Comparison of ENCODE assay signal across 8 cellular contexts in genomic region chr13:79393564-79394249, GRCh38. TPM values are rescaled to one million over a fixed set of nuclear protein-coding genes. Genes with fewer than 3 reads are reported as not detected.
DNase-seq lines count a peak whose midpoint lies in the region; ATAC-seq and TF ChIP-seq lines count a peak whose summit lies in the region.

No MANE protein-coding gene starts in this region.

- DNase-seq in activated CD4-positive, alpha-beta T cell treated with anti-CD3 and anti-CD28 coated beads for 36 hours = peak; percentile 33
- no peak for DNase-seq in activated CD4-positive, alpha-beta T cell treated with anti-CD3 and anti-CD28 coated beads for 1 hour
- peak; percentile 86 for DNase-seq in NCI-H1436 (lab: John Stamatoyannopoulos, UW)
- DNase-seq in activated CD4-positive, alpha-beta memory T cell treated with anti-CD3 and anti-CD28 coated beads, Interleukin-2, amount 10 ng/mL, durations not matched to agents 7 days and 5 days = peak; percentile 45
- DNase-seq in left lobe of liver (ENCODE audit: low spot score) = no peak
- no peak for DNase-seq in uterus
- DNase-seq in neuronal stem cell (ENCODE audit: low spot score) = no peak

- no peaks in the 10 kb centered on the region for H3K27me3 ChIP-seq in uterus
- no peaks in the 10 kb centered on the region for H3K27me3 ChIP-seq in neuronal stem cell (ENCODE audit: control insufficient read depth in 3 of 3, insufficient read depth in 3 of 3, low read depth in 1 of 3, low read length in 3 of 3)

- POLR2A ChIA-PET in activated CD4-positive, alpha-beta T cell treated with anti-CD3 and anti-CD28 coated beads for 36 hours (lab: Charles Lee) = interaction anchor here (0.5 to 1.6 kb wide), 8 partner anchors 8 to 371 kb away, joined by 3 to 10 read pairs (median 4); partner anchors contain the start of genes NDFIP2 and RBM26
- POLR2A ChIA-PET in activated CD4-positive, alpha-beta memory T cell treated with anti-CD3 and anti-CD28 coated beads, Interleukin-2, amount 10 ng/mL, durations not matched to agents 7 days and 5 days (lab: Charles Lee) = interaction anchor here (0.9 to 5.0 kb wide), 4 partner anchors 11 to 87 kb away, joined by 3 to 55 read pairs (median 4); partner anchors contain the start of genes NDFIP2 and RBM26

- TF ChIP-seq CTCF in uterus (IDR thresholded peaks at IDR 0.05) = no peak

- H3K9me3 ChIP-seq in uterus (no peaks in the 10 kb centered on the region), neuronal stem cell (replicated peaks in 1 of 2; ENCODE audit: control insufficient read depth in 2 of 2, insufficient read depth in 1 of 2, low read depth in 1 of 2, low read length in 2 of 2) (peaks cover 8 to 54% of the 10 kb centered on the region in 2 donors)

- no peak overlapping the region for H2BK120ac ChIP-seq in neuronal stem cell (ENCODE audit: low read depth, low read length)

- H3K4me3 ChIP-seq in uterus (no peak overlapping the region), neuronal stem cell (ENCODE audit: low read length in 2 of 2) (peak overlapping the region in 1 of 2 donors; percentile 1)

- CTCF ChIA-PET in activated CD4-positive, alpha-beta T cell treated with anti-CD3 and anti-CD28 coated beads for 36 hours (lab: Charles Lee) = interaction anchor here (0.6 to 3.0 kb wide), 13 partner anchors 9 to 285 kb away, joined by 3 to 15 read pairs (median 4); partner anchors contain the start of genes NDFIP2 and RBM26
- CTCF ChIA-PET in activated CD4-positive, alpha-beta memory T cell treated with anti-CD3 and anti-CD28 coated beads, Interleukin-2, amount 10 ng/mL, durations not matched to agents 7 days and 5 days (lab: Charles Lee) = interaction anchor here (1.2 to 2.8 kb wide), 5 partner anchors 9 to 88 kb away, joined by 3 to 29 read pairs (median 5); partner anchors contain the start of gene NDFIP2

- no peak overlapping the region for H3K14ac ChIP-seq in neuronal stem cell (ENCODE audit: low read length)

- no peaks in the 10 kb centered on the region for H3K27me3 Mint-ChIP-seq in activated CD4-positive, alpha-beta T cell treated with anti-CD3 and anti-CD28 coated beads for 36 hours
- no peaks in the 10 kb centered on the region for H3K27me3 Mint-ChIP-seq in activated CD4-positive, alpha-beta memory T cell treated with anti-CD3 and anti-CD28 coated beads, Interleukin-2, amount 10 ng/mL, durations not matched to agents 7 days and 5 days

- H3K9ac ChIP-seq in neuronal stem cell (ENCODE audit: low read depth, low read length, poor library complexity) = no peak overlapping the region

- peaks cover 70% of the 10 kb centered on the region for H3K4me1 Mint-ChIP-seq in activated CD4-positive, alpha-beta T cell treated with anti-CD3 and anti-CD28 coated beads for 36 hours
- H3K4me1 Mint-ChIP-seq in activated CD4-positive, alpha-beta memory T cell treated with anti-CD3 and anti-CD28 coated beads, Interleukin-2, amount 10 ng/mL, durations not matched to agents 7 days and 5 days = peaks cover 46% of the 10 kb centered on the region

- peaks cover 13% of the 10 kb centered on the region for H3K9me3 Mint-ChIP-seq in activated CD4-positive, alpha-beta T cell treated with anti-CD3 and anti-CD28 coated beads for 36 hours (ENCODE audit: low read depth)
- peaks cover 6% of the 10 kb centered on the region for H3K9me3 Mint-ChIP-seq in activated CD4-positive, alpha-beta memory T cell treated with anti-CD3 and anti-CD28 coated beads, Interleukin-2, amount 10 ng/mL, durations not matched to agents 7 days and 5 days

- intact Hi-C loops in activated CD4-positive, alpha-beta T cell treated with anti-CD3 and anti-CD28 coated beads for 36 hours (cut with DNase I, micrococcal nuclease) = loop anchor here (1.0 to 5.0 kb wide), 10 partner anchors 8 to 736 kb away; partner anchors contain the start of genes NDFIP2 (in 2 of the 2), OBI1 (in 1 of the 2) and RBM26 (in 1 of the 2)
- intact Hi-C loops in uterus (cut with DNase I; ENCODE audit: low total_unique reads) = no loop called here

- no peak overlapping the region for H2BK5ac ChIP-seq in neuronal stem cell (ENCODE audit: low read length)

- H3K79me1 ChIP-seq in neuronal stem cell (ENCODE audit: low read depth, low read length) = peaks cover 3% of the 10 kb centered on the region

- H2BK12ac ChIP-seq in neuronal stem cell (ENCODE audit: low read length) = no peak overlapping the region

- no peaks in the 10 kb centered on the region for H3K36me3 ChIP-seq in uterus
- H3K36me3 ChIP-seq in neuronal stem cell (replicated peaks in 1 of 2; ENCODE audit: control insufficient read depth in 2 of 2, insufficient read depth in 2 of 2, low read length in 2 of 2) = peaks cover 9 to 68% of the 10 kb centered on the region in 2 donors

- TF ChIP-seq POLR2A in uterus (IDR thresholded peaks at IDR 0.05) = no peak

- no peak overlapping the region for H4K8ac ChIP-seq in neuronal stem cell (ENCODE audit: low read depth, low read length)

- H3K23ac ChIP-seq in neuronal stem cell (ENCODE audit: low read depth, low read length, poor library complexity) = no peak overlapping the region

- H3K36me3 Mint-ChIP-seq in activated CD4-positive, alpha-beta T cell treated with anti-CD3 and anti-CD28 coated beads for 36 hours (ENCODE audit: low read depth) = peaks cover 34% of the 10 kb centered on the region
- H3K36me3 Mint-ChIP-seq in activated CD4-positive, alpha-beta memory T cell treated with anti-CD3 and anti-CD28 coated beads, Interleukin-2, amount 10 ng/mL, durations not matched to agents 7 days and 5 days (ENCODE audit: low read depth) = peaks cover 40% of the 10 kb centered on the region

- H3K18ac ChIP-seq in neuronal stem cell (ENCODE audit: low read length) = no peak overlapping the region

- peak overlapping the region; percentile 33 for H3K4me3 Mint-ChIP-seq in activated CD4-positive, alpha-beta T cell treated with anti-CD3 and anti-CD28 coated beads for 36 hours
- H3K4me3 Mint-ChIP-seq in activated CD4-positive, alpha-beta memory T cell treated with anti-CD3 and anti-CD28 coated beads, Interleukin-2, amount 10 ng/mL, durations not matched to agents 7 days and 5 days = peak overlapping the region; percentile 35

- H3K27ac ChIP-seq in uterus = no peak overlapping the region
- H3K27ac ChIP-seq in neuronal stem cell (replicated peaks; ENCODE audit: low read length) = no peak overlapping the region

- H2BK15ac ChIP-seq in neuronal stem cell (ENCODE audit: low read length) = no peak overlapping the region

- H3K4me2 ChIP-seq in neuronal stem cell (ENCODE audit: insufficient read depth, low read length, poor library complexity, severe bottlenecking) = no peak overlapping the region

- no peak overlapping the region for H2AK5ac ChIP-seq in neuronal stem cell (ENCODE audit: low read depth, low read length)

- H3K4me1 ChIP-seq in uterus (no peaks in the 10 kb centered on the region), neuronal stem cell (ENCODE audit: control insufficient read depth in 2 of 2, insufficient read depth in 1 of 2, low read depth in 1 of 2, low read length in 2 of 2) (peaks cover 4 to 10% of the 10 kb centered on the region in 2 donors)

- no peak overlapping the region for H4K91ac ChIP-seq in neuronal stem cell (ENCODE audit: low read depth, low read length, poor library complexity)

- no peak overlapping the region for H3K4ac ChIP-seq in neuronal stem cell (ENCODE audit: low read length)

- ATAC-seq in activated CD4-positive, alpha-beta T cell treated with anti-CD3 and anti-CD28 coated beads for 36 hours = peak; percentile 22
- ATAC-seq in HG02759 (IDR thresholded peaks at IDR 0.05; ENCODE audit: unreplicated experiment) (peak; percentile 73), left lobe of liver (peak; percentile 54)

- no peak overlapping the region for H2AFZ ChIP-seq in neuronal stem cell (ENCODE audit: low read length)

- WGBS in neuronal stem cell (ENCODE audit: extremely low coverage in 2 of 2, insufficient read length in 2 of 2, insufficient replicate concordance in 1 of 2), 2 donors = no CpG with 5 or more reads among the region's 14 CpGs

- H3K27ac Mint-ChIP-seq in activated CD4-positive, alpha-beta T cell treated with anti-CD3 and anti-CD28 coated beads for 36 hours = peak overlapping the region; percentile 39
- peak overlapping the region; percentile 50 for H3K27ac Mint-ChIP-seq in activated CD4-positive, alpha-beta memory T cell treated with anti-CD3 and anti-CD28 coated beads, Interleukin-2, amount 10 ng/mL, durations not matched to agents 7 days and 5 days

RNA-seq across cellular contexts. Expression of gene RBM26, which starts 12.3 kb away (rescaled TPM):
- 10 to 100 TPM; 61.3 to 79.6 TPM for total RNA-seq in activated CD4-positive, alpha-beta T cell treated with anti-CD3 and anti-CD28 coated beads for 36 hours
- total RNA-seq in activated CD4-positive, alpha-beta memory T cell treated with anti-CD3 and anti-CD28 coated beads, Interleukin-2, amount 10 ng/mL, durations not matched to agents 7 days and 5 days = 10 to 100 TPM; 51.1 to 52.0 TPM
- 10.7 TPM for total RNA-seq in left lobe of liver
- 10 to 100 TPM; 33.8 to 83.8 (median 54.5) TPM for total RNA-seq in uterus
- polyA plus RNA-seq in neuronal stem cell (2013, experiment 1 of 2) = 49.8 TPM
- polyA plus RNA-seq in neuronal stem cell (2013, experiment 2 of 2) = 52.2 TPM

Comparison
In these comparisons a context has a peak if more than half of its experiments do, and no peak if none do; other contexts are left out.
1. DNase-seq: peak in activated CD4-positive, alpha-beta T cell treated with anti-CD3 and anti-CD28 coated beads for 36 hours (single experiment), NCI-H1436 (single experiment) and activated CD4-positive, alpha-beta memory T cell treated with anti-CD3 and anti-CD28 coated beads, Interleukin-2, amount 10 ng/mL, durations not matched to agents 7 days and 5 days (single experiment); none in activated CD4-positive, alpha-beta T cell treated with anti-CD3 and anti-CD28 coated beads for 1 hour (single experiment), left lobe of liver (single experiment), uterus (0 of 2) and neuronal stem cell (single experiment).
2. ATAC-seq: peak in every context shown above with its lines; median percentile 73 in HG02759; 54 in left lobe of liver; 22 in activated CD4-positive, alpha-beta T cell treated with anti-CD3 and anti-CD28 coated beads for 36 hours.